ENCODE assay signal across 9 cellular contexts in the genomic region with DNA sequence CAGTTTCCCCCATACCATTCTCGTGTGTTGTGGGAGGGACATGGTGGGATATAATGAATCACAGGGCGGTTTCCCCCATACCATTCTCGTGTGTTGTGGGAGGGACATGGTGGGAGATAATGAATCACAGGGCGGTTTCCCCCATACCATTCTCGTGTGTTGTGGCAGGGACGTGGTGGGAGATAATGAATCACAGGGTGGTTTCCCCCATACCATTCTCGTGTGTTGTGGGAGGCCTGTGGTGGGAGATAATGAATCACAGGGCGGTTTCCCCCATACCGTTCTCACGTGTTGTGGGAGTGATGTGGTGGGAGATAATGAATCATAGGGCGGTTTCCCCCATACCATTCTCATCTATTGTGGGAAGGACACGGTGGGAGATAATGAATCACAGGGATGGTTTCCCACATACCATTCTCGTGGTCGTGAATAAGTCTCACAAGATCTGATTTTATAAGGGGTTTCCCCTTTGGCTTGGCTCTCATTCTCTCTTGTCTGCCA.
DNase-seq lines count a peak whose midpoint lies in the region; ATAC-seq lines count a peak whose summit lies in the region.
"Had no signal": no experiment of that assay in that cellular context is flagged by ENCODE, and none has a peak within 500 bp of the region (broad histone marks: within the 10 kb centered on the region; RNA-seq: fewer than 3 reads in every experiment).

No MANE protein-coding gene starts in this region.

- ATAC-seq in HG02798 (IDR thresholded peaks at IDR 0.05; ENCODE audit: poor library complexity, unreplicated experiment), result no peak
- no peak for ATAC-seq in GM18867 (IDR thresholded peaks at IDR 0.05; ENCODE audit: unreplicated experiment)
- ATAC-seq: Panc1 had no signal

- DNase-seq in HS-5 (ENCODE audit: low read depth) (peak; percentile 96), dermis blood vessel endothelial cell (peak; percentile 10), NCI-H2081 (lab: John Stamatoyannopoulos, UW) (no peak), cortex of kidney (lab: John Stamatoyannopoulos, UW) (no peak)
- peak; percentile 44 to 57 for DNase-seq in activated CD4-positive, alpha-beta T cell treated with anti-CD3 and anti-CD28 coated beads, Interleukin-2, amount 50 U/mL, for 48 hours
- peak; percentile 30 for DNase-seq in stimulated activated CD8-positive, alpha-beta memory T cell treated with anti-CD3 and anti-CD28 coated beads, Interleukin-15, amount 100 ng/mL, for 1 hour (ENCODE audit: low read depth)

Comparison
In these comparisons a context has a peak if more than half of its experiments do, and no peak if none do; other contexts are left out.
1. DNase-seq: peak in HS-5 (single experiment), activated CD4-positive, alpha-beta T cell treated with anti-CD3 and anti-CD28 coated beads, Interleukin-2, amount 50 U/mL, for 48 hours (2 of 2), dermis blood vessel endothelial cell (single experiment) and stimulated activated CD8-positive, alpha-beta memory T cell treated with anti-CD3 and anti-CD28 coated beads, Interleukin-15, amount 100 ng/mL, for 1 hour (single experiment); none in NCI-H2081 (0 of 2) and cortex of kidney (single experiment).